Comparison of ENCODE assay signal across 1 cellular context in genomic region chr12:50309950-50310349, GRCh38.
A peak's percentile ranks its signal among the peaks of the same experiment; 100 is the strongest.
TF ChIP-seq lines count a peak whose summit lies in the region.

No MANE protein-coding gene starts in this region.

TF ChIP-seq in K562, 482 proteins besides CTCF, POLR2A, EP300 and RAD21 (continued from another document and continues in another):
- TF ChIP-seq, protein P1, sequence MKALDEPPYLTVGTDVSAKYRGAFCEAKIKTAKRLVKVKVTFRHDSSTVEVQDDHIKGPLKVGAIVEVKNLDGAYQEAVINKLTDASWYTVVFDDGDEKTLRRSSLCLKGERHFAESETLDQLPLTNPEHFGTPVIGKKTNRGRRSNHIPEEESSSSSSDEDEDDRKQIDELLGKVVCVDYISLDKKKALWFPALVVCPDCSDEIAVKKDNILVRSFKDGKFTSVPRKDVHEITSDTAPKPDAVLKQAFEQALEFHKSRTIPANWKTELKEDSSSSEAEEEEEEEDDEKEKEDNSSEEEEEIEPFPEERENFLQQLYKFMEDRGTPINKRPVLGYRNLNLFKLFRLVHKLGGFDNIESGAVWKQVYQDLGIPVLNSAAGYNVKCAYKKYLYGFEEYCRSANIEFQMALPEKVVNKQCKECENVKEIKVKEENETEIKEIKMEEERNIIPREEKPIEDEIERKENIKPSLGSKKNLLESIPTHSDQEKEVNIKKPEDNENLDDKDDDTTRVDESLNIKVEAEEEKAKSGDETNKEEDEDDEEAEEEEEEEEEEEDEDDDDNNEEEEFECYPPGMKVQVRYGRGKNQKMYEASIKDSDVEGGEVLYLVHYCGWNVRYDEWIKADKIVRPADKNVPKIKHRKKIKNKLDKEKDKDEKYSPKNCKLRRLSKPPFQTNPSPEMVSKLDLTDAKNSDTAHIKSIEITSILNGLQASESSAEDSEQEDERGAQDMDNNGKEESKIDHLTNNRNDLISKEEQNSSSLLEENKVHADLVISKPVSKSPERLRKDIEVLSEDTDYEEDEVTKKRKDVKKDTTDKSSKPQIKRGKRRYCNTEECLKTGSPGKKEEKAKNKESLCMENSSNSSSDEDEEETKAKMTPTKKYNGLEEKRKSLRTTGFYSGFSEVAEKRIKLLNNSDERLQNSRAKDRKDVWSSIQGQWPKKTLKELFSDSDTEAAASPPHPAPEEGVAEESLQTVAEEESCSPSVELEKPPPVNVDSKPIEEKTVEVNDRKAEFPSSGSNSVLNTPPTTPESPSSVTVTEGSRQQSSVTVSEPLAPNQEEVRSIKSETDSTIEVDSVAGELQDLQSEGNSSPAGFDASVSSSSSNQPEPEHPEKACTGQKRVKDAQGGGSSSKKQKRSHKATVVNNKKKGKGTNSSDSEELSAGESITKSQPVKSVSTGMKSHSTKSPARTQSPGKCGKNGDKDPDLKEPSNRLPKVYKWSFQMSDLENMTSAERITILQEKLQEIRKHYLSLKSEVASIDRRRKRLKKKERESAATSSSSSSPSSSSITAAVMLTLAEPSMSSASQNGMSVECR (CRISPR knock-in tag; IDR thresholded peaks at IDR 0.05), result no peak
- peak; percentile 88 for TF ChIP-seq CBFA2T3 (IDR thresholded peaks at IDR 0.05)
- no peak for TF ChIP-seq U2AF1 (optimal IDR thresholded peaks at IDR 0.05; ENCODE audit: low read depth, low read length)
- no peak for TF ChIP-seq POLR3A (IDR thresholded peaks at IDR 0.05; ENCODE audit: borderline replicate concordance, extremely low read depth, insufficient read depth, insufficient read length)
- no peak for TF ChIP-seq MTA1 (IDR thresholded peaks at IDR 0.05; ENCODE audit: borderline replicate concordance)
- TF ChIP-seq TRIM24 (IDR thresholded peaks at IDR 0.05), result 0 out of 4 replicates have a peak, but pooled peaks of 1 of the 2 experiments have one; percentile 19
- no peak for TF ChIP-seq NCOA1 (IDR thresholded peaks at IDR 0.05; ENCODE audit: low read depth)
- no peak for TF ChIP-seq IRF1 (CRISPR knock-in tag; IDR thresholded peaks at IDR 0.05; ENCODE audit: borderline replicate concordance)
- TF ChIP-seq YBX1 (IDR thresholded peaks at IDR 0.05), result no peak
- peak; percentile 72; the same call in 1 of the 2 replicates for TF ChIP-seq MECOM (CRISPR knock-in tag; IDR thresholded peaks at IDR 0.05)
- no peak for TF ChIP-seq KLF10 (CRISPR knock-in tag; IDR thresholded peaks at IDR 0.05)
- no peak for TF ChIP-seq HOMEZ (CRISPR knock-in tag; IDR thresholded peaks at IDR 0.05)
- TF ChIP-seq MBD1 (CRISPR knock-in tag; IDR thresholded peaks at IDR 0.05), result no peak
- peak in 1 of 2 experiments; percentile 45; a peak in 1 of 4 replicates for TF ChIP-seq KDM1A (IDR thresholded peaks at IDR 0.05)
- TF ChIP-seq, protein P2, sequence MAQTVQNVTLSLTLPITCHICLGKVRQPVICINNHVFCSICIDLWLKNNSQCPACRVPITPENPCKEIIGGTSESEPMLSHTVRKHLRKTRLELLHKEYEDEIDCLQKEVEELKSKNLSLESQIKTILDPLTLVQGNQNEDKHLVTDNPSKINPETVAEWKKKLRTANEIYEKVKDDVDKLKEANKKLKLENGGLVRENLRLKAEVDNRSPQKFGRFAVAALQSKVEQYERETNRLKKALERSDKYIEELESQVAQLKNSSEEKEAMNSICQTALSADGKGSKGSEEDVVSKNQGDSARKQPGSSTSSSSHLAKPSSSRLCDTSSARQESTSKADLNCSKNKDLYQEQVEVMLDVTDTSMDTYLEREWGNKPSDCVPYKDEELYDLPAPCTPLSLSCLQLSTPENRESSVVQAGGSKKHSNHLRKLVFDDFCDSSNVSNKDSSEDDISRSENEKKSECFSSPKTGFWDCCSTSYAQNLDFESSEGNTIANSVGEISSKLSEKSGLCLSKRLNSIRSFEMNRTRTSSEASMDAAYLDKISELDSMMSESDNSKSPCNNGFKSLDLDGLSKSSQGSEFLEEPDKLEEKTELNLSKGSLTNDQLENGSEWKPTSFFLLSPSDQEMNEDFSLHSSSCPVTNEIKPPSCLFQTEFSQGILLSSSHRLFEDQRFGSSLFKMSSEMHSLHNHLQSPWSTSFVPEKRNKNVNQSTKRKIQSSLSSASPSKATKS (CRISPR knock-in tag; IDR thresholded peaks at IDR 0.05), result no peak
- TF ChIP-seq GTF2A2 (tag; IDR thresholded peaks at IDR 0.05), result no peak
- TF ChIP-seq IFI16 (CRISPR knock-in tag; IDR thresholded peaks at IDR 0.05), result no peak
- TF ChIP-seq ARID1B (IDR thresholded peaks at IDR 0.05), result peak; percentile 83
- no peak for TF ChIP-seq ZNF408 (CRISPR knock-in tag; IDR thresholded peaks at IDR 0.05; ENCODE audit: low read depth)
- TF ChIP-seq CGGBP1 (CRISPR knock-in tag; IDR thresholded peaks at IDR 0.05), result no peak
- TF ChIP-seq, protein P3, sequence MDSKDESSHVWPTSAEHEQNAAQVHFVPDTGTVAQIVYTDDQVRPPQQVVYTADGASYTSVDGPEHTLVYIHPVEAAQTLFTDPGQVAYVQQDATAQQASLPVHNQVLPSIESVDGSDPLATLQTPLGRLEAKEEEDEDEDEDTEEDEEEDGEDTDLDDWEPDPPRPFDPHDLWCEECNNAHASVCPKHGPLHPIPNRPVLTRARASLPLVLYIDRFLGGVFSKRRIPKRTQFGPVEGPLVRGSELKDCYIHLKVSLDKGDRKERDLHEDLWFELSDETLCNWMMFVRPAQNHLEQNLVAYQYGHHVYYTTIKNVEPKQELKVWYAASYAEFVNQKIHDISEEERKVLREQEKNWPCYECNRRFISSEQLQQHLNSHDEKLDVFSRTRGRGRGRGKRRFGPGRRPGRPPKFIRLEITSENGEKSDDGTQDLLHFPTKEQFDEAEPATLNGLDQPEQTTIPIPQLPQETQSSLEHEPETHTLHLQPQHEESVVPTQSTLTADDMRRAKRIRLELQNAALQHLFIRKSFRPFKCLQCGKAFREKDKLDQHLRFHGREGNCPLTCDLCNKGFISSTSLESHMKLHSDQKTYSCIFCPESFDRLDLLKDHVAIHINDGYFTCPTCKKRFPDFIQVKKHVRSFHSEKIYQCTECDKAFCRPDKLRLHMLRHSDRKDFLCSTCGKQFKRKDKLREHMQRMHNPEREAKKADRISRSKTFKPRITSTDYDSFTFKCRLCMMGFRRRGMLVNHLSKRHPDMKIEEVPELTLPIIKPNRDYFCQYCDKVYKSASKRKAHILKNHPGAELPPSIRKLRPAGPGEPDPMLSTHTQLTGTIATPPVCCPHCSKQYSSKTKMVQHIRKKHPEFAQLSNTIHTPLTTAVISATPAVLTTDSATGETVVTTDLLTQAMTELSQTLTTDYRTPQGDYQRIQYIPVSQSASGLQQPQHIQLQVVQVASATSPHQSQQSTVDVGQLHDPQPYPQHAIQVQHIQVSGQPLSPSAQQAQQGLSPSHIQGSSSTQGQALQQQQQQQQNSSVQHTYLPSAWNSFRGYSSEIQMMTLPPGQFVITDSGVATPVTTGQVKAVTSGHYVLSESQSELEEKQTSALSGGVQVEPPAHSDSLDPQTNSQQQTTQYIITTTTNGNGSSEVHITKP (IDR thresholded peaks at IDR 0.05; ENCODE audit: partially characterized antibody), result peak; percentile 5
- TF ChIP-seq ZNF277 (CRISPR knock-in tag; IDR thresholded peaks at IDR 0.05; ENCODE audit: borderline replicate concordance), result no peak
- no peak for TF ChIP-seq NUFIP1 (IDR thresholded peaks at IDR 0.05; ENCODE audit: partially characterized antibody)
- peak in 1 of 2 experiments; percentile 65; a peak in 2 of 4 replicates for TF ChIP-seq FOXA3 (CRISPR knock-in tag; conservative IDR thresholded peaks at IDR 0.05 in 1 of 2, IDR thresholded peaks at IDR 0.05 in 1 of 2)
- peak; percentile 74 for TF ChIP-seq TCF3 (CRISPR knock-in tag; IDR thresholded peaks at IDR 0.05)
- no peak for TF ChIP-seq MAX (CRISPR knock-in tag; IDR thresholded peaks at IDR 0.05)
- TF ChIP-seq, protein P4, sequence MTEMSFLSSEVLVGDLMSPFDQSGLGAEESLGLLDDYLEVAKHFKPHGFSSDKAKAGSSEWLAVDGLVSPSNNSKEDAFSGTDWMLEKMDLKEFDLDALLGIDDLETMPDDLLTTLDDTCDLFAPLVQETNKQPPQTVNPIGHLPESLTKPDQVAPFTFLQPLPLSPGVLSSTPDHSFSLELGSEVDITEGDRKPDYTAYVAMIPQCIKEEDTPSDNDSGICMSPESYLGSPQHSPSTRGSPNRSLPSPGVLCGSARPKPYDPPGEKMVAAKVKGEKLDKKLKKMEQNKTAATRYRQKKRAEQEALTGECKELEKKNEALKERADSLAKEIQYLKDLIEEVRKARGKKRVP (CRISPR knock-in tag; IDR thresholded peaks at IDR 0.05), result no peak
- TF ChIP-seq, protein P5, sequence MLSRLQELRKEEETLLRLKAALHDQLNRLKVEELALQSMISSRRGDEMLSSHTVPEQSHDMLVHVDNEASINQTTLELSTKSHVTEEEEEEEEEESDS (CRISPR knock-in tag; IDR thresholded peaks at IDR 0.05), result no peak
- TF ChIP-seq RERE (CRISPR knock-in tag; IDR thresholded peaks at IDR 0.05; ENCODE audit: borderline replicate concordance), result no peak
- no peak for TF ChIP-seq PCBP1 (IDR thresholded peaks at IDR 0.05; ENCODE audit: low read depth, low read length, poor library complexity, severe bottlenecking)
- no peak for TF ChIP-seq MCM5 (IDR thresholded peaks at IDR 0.05; ENCODE audit: low read depth)
- TF ChIP-seq TAL1 (IDR thresholded peaks at IDR 0.05), result peak; percentile 79
- TF ChIP-seq TBL1XR1 (IDR thresholded peaks at IDR 0.05; ENCODE audit: low read length in 2 of 2), result 0 out of 4 replicates have a peak, but pooled peaks of 1 of the 2 experiments have one; percentile 27
- no peak for TF ChIP-seq NFRKB (IDR thresholded peaks at IDR 0.05; ENCODE audit: low read depth)
